In genomic region chr10:129040377-129040776, GRCh38 we compare ENCODE assay signal across 26 cellular contexts.
"Had no signal": no experiment of that assay in that cellular context is flagged by ENCODE, and none has a peak within 500 bp of the region (broad histone marks: within the 10 kb centered on the region; RNA-seq: fewer than 3 reads in every experiment).

No MANE protein-coding gene starts in this region.

- H3K27ac ChIP-seq: RWPE1, SJCRH30 had no signal

- FAIRE-seq: HepG2 had no signal

- H3K9me3 ChIP-seq: MG63, SJCRH30 had no signal

- DNase-seq: IMR-90, Karpas-422, KG1, MG63, NCI-H1092, NCI-H1105 treated with DMSO at 0.1 percent for 48 hours, NCI-H1417 treated with DMSO at 0.1 percent for 48 hours, NCI-H146, NCI-H187, NCI-H2029, NCI-H2081 treated with DMSO at 0.1 percent for 48 hours, NCI-H2171, NCI-H226, NCI-H446, NCI-H510A, NCI-H524 treated with DMSO at 0.1 percent for 48 hours, NCI-H69, NCI-H774, PC-3, SHP77, SJCRH30, SW 1271, T-cell had no signal

- H3K4me3 ChIP-seq: MG63, SJCRH30 had no signal

- H3K4me1 ChIP-seq: SJCRH30 had no signal

- H3K36me3 ChIP-seq: MG63, SJCRH30 had no signal

- H3K27me3 ChIP-seq: MG63, SJCRH30 had no signal

- ATAC-seq: HepG2, Panc1, PC-3, T-cell had no signal
